12 cellular contexts compared by ENCODE assay signal in the genomic region with DNA sequence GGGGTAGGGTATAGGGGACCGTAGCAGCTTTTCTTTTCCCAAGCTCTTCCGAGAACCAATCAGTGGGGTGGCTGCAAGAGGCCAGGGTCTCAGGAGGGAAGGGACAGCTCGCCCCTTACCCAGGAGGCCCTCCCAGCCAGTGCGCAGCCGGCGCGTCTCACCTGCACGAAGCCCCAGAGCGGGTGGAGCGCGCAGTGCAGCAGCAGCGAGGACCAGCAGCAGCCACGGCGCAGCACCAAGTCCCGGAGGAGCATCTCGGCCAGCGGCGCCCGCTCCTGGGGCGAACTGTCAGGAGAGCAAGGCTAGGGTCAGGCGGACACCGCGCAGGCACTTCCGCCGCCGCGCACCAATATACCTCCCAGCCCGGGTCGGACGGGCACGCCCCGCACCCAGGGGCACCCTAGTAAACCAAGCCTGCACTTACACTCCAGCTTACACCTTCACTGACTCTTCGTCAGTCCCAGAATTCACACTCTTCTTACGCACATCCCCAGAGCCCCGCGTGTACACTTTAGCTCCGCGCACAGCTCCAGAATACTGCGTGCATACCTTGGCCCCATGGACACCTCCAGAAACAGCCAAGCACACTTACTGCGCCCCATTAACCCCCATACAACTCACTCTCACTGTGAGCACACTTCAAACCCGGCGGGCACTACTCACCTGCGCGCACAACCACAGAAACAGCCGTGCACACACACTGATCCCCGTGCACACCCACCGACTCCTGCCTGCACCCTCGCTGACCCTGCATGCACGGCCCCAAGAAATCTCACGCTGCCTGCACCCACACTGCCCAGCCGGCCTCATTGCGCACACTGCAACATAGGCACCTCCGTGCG. TPM values are rescaled to one million over a fixed set of nuclear protein-coding genes. Genes with fewer than 3 reads are reported as not detected.
A peak's percentile ranks its signal among the peaks of the same experiment; 100 is the strongest.
DNase-seq lines count a peak whose midpoint lies in the region; TF ChIP-seq lines count a peak whose summit lies in the region.
"Had no signal": no experiment of that assay in that cellular context is flagged by ENCODE, and none has a peak within 500 bp of the region (broad histone marks: within the 10 kb centered on the region; RNA-seq: fewer than 3 reads in every experiment).

No MANE protein-coding gene starts in this region.

- TF ChIP-seq CTCF in Peyer's patch (IDR thresholded peaks at IDR 0.05), result no peak
- no peak for TF ChIP-seq CTCF in suprapubic skin (IDR thresholded peaks at IDR 0.05)

- H3K9ac ChIP-seq in mesendoderm (ENCODE audit: low read length), result peak overlapping the region; percentile 85

- WGBS in mesendoderm (ENCODE audit: extremely low coverage, insufficient coverage, low lambda C conversion rate), result no CpG with 5 or more reads among the region's 54 CpGs
- WGBS in suprapubic skin, result 46% methylated on average over 35 of the region's 54 CpGs

- H2BK120ac ChIP-seq in mesendoderm (ENCODE audit: low read depth, low read length), result no peak overlapping the region

- no peak overlapping the region for H3K27ac Mint-ChIP-seq in activated CD4-positive, alpha-beta T cell treated with anti-CD3 and anti-CD28 coated beads, Interleukin-2, amount 10 ng/mL, durations not matched to agents 24 days and 14 days
- H3K27ac Mint-ChIP-seq: naive thymus-derived CD8-positive, alpha-beta T cell had no signal

- H3K27me3 ChIP-seq in Peyer's patch (no peaks in the 10 kb centered on the region), mesendoderm (ENCODE audit: insufficient read depth, low read length, poor library complexity) (no peaks in the 10 kb centered on the region), suprapubic skin (peaks cover 21% of the 10 kb centered on the region)

- H3K4me3 Mint-ChIP-seq in activated CD4-positive, alpha-beta T cell treated with anti-CD3 and anti-CD28 coated beads, Interleukin-2, amount 10 ng/mL, durations not matched to agents 24 days and 14 days, result no peak overlapping the region
- H3K4me3 Mint-ChIP-seq: naive thymus-derived CD8-positive, alpha-beta T cell had no signal

- TF ChIP-seq POLR2A in Peyer's patch (IDR thresholded peaks at IDR 0.05) (no peak), suprapubic skin (IDR thresholded peaks at IDR 0.05) (no peak)

- peak overlapping the region; percentile 59 for H3K4me2 ChIP-seq in mesendoderm (ENCODE audit: low read length)

- no peak for DNase-seq in Peyer's patch
- peak; percentile 73 for DNase-seq in ecto neural progenitor cell (ENCODE audit: low spot score)
- peak; percentile 67 for DNase-seq in mesendoderm
- no peak for DNase-seq in suprapubic skin (ENCODE audit: low spot score in 2 of 2)
- no peak for DNase-seq in HEK293T (ENCODE audit: extremely low spot score)
- DNase-seq in activated CD4-positive, alpha-beta T cell treated with anti-CD3 and anti-CD28 coated beads, Interleukin-2, amount 10 ng/mL, durations not matched to agents 24 days and 14 days, result no peak
- DNase-seq in NOMO-1 treated with dmso at 0.1 percent for 144 hours (lab: John Stamatoyannopoulos, UW; ENCODE audit: unreplicated experiment), result no peak
- no peak for DNase-seq in DMS 273 treated with DMSO at 0.1 percent for 48 hours (lab: John Stamatoyannopoulos, UW)
- DNase-seq: activated CD4-positive, alpha-beta T cell treated with anti-CD3 and anti-CD28 coated beads, Interleukin-2, amount 50 U/mL, for 48 hours; Karpas-422; naive thymus-derived CD8-positive, alpha-beta T cell; SIG-M5 had no signal

- POLR2A ChIA-PET in HEK293T (lab: Yijun Ruan, JAX), result interaction anchor here (0.5 kb wide), 1 partner anchor 14 kb away, joined by 3 read pairs; no protein-coding TSS in a partner anchor

- intact Hi-C loops in activated CD4-positive, alpha-beta T cell treated with anti-CD3 and anti-CD28 coated beads, Interleukin-2, amount 10 ng/mL, durations not matched to agents 24 days and 14 days (cut with micrococcal nuclease), result no loop called here

- H2BK5ac ChIP-seq in mesendoderm (ENCODE audit: low read length), result no peak overlapping the region

- H3K36me3 ChIP-seq in Peyer's patch (no peaks in the 10 kb centered on the region), mesendoderm (ENCODE audit: control insufficient read depth, insufficient read depth, low read length) (no peaks in the 10 kb centered on the region), suprapubic skin (no peaks in the 10 kb centered on the region)

- no peak overlapping the region for H2BK15ac ChIP-seq in mesendoderm (replicated peaks; ENCODE audit: low read depth)

- H3K36me3 Mint-ChIP-seq in activated CD4-positive, alpha-beta T cell treated with anti-CD3 and anti-CD28 coated beads, Interleukin-2, amount 10 ng/mL, durations not matched to agents 24 days and 14 days (ENCODE audit: low read depth), result no peaks in the 10 kb centered on the region
- H3K36me3 Mint-ChIP-seq: naive thymus-derived CD8-positive, alpha-beta T cell had no signal

- H3K23ac ChIP-seq in mesendoderm (ENCODE audit: low read length), result peak overlapping the region; percentile 83

- no peak for TF ChIP-seq EP300 in suprapubic skin (IDR thresholded peaks at IDR 0.05)

- no peaks in the 10 kb centered on the region for H3K9me3 Mint-ChIP-seq in activated CD4-positive, alpha-beta T cell treated with anti-CD3 and anti-CD28 coated beads, Interleukin-2, amount 10 ng/mL, durations not matched to agents 24 days and 14 days

- peak overlapping the region; percentile 92 for H3K56ac ChIP-seq in mesendoderm (ENCODE audit: low read length)

- H3K79me2 ChIP-seq in mesendoderm (ENCODE audit: control insufficient read depth, insufficient read depth, low read length), result no peaks in the 10 kb centered on the region

- no peak overlapping the region for H4K8ac ChIP-seq in mesendoderm (ENCODE audit: low read depth, low read length)

- H3K4me1 ChIP-seq in Peyer's patch (peaks cover 0 to 11% (median 0%) of the 10 kb centered on the region in 4 donors), mesendoderm (ENCODE audit: control insufficient read depth, low read depth, low read length) (peaks cover 9% of the 10 kb centered on the region), suprapubic skin (peaks cover 31% of the 10 kb centered on the region)

- no peak overlapping the region for H4K5ac ChIP-seq in mesendoderm (ENCODE audit: low read length)

- no peak overlapping the region for H2AK5ac ChIP-seq in mesendoderm (ENCODE audit: low read length)

- H3K18ac ChIP-seq in mesendoderm (ENCODE audit: low read length), result no peak overlapping the region

- H3K79me1 ChIP-seq in mesendoderm (ENCODE audit: low read length), result no peaks in the 10 kb centered on the region

- H3K4me3 ChIP-seq in Peyer's patch (peak overlapping the region; percentile 22 to 66 (median 34)), mesendoderm (ENCODE audit: low read length) (peak overlapping the region; percentile 64), suprapubic skin (peak overlapping the region; percentile 69)

- peaks cover 57% of the 10 kb centered on the region for H3K27me3 Mint-ChIP-seq in activated CD4-positive, alpha-beta T cell treated with anti-CD3 and anti-CD28 coated beads, Interleukin-2, amount 10 ng/mL, durations not matched to agents 24 days and 14 days

- H3K27ac ChIP-seq in Peyer's patch (peak overlapping the region in 2 of 4 donors; percentile 9 to 76), mesendoderm (ENCODE audit: low read depth, low read length) (no peak overlapping the region), suprapubic skin (no peak overlapping the region)

- CTCF ChIA-PET in HEK293T (lab: Yijun Ruan, JAX), result no interaction called here

- peaks cover 2% of the 10 kb centered on the region for H3K4me1 Mint-ChIP-seq in activated CD4-positive, alpha-beta T cell treated with anti-CD3 and anti-CD28 coated beads, Interleukin-2, amount 10 ng/mL, durations not matched to agents 24 days and 14 days

- H3K4ac ChIP-seq in mesendoderm (ENCODE audit: low read depth, low read length), result no peak overlapping the region

- no peaks in the 10 kb centered on the region for H3K9me3 ChIP-seq in Peyer's patch
- H3K9me3 ChIP-seq in suprapubic skin, result no peaks in the 10 kb centered on the region

TF ChIP-seq in HEK293T, 16 proteins besides CTCF, POLR2A, EP300 and RAD21:
- TF ChIP-seq TARDBP (IDR thresholded peaks at IDR 0.05) (no peak), SP1 (IDR thresholded peaks at IDR 0.05) (no peak), HDGF (IDR thresholded peaks at IDR 0.05; ENCODE audit: borderline replicate concordance) (no peak), ELF4 (IDR thresholded peaks at IDR 0.05) (no peak), LEF1 (IDR thresholded peaks at IDR 0.05; ENCODE audit: borderline replicate concordance) (no peak), ARNT (IDR thresholded peaks at IDR 0.05) (no peak), NFRKB (IDR thresholded peaks at IDR 0.05) (no peak), SUZ12 (IDR thresholded peaks at IDR 0.05) (no peak), FOXK2 (IDR thresholded peaks at IDR 0.05) (no peak), BHLHE40 (IDR thresholded peaks at IDR 0.05; ENCODE audit: borderline replicate concordance) (no peak)

RNA-seq across cellular contexts. Expression of a gene that starts 0.6 kb away (rescaled TPM):
- total RNA-seq in Peyer's patch (1 to 10 TPM; 1.2 to 5.1 (median 3.0) TPM), suprapubic skin (1 to 10 TPM; 3.1 to 6.1 (median 3.6) TPM)
- 3.5 TPM for polyA plus RNA-seq in mesendoderm (2013, experiment 1 of 2)
- polyA plus RNA-seq in mesendoderm (2013, experiment 2 of 2), result 3.5 TPM
- not detected in 2 replicates for total RNA-seq in activated CD4-positive, alpha-beta T cell treated with anti-CD3 and anti-CD28 coated beads, Interleukin-2, amount 10 ng/mL, durations not matched to agents 24 days and 14 days
- total RNA-seq: naive thymus-derived CD8-positive, alpha-beta T cell had no signal
- polyA plus RNA-seq: naive thymus-derived CD8-positive, alpha-beta T cell had no signal

Comparison
In these comparisons a context has a peak if more than half of its experiments do, and no peak if none do; other contexts are left out.
1. DNase-seq: peak in ecto neural progenitor cell (single experiment) and mesendoderm (single experiment); none in Peyer's patch (0 of 3), suprapubic skin (0 of 2), HEK293T (single experiment), activated CD4-positive, alpha-beta T cell treated with anti-CD3 and anti-CD28 coated beads, Interleukin-2, amount 10 ng/mL, durations not matched to agents 24 days and 14 days (single experiment), NOMO-1 treated with dmso at 0.1 percent for 144 hours (single experiment) and DMS 273 treated with DMSO at 0.1 percent for 48 hours (single experiment).
2. Peak in every context shown above with its lines, with median percentiles within 50 percentile points of each other: H3K4me3 ChIP-seq.